ENCODE assay signal across 8 cellular contexts in genomic region chr17:64847504-64848466, GRCh38.
A peak's percentile ranks its signal among the peaks of the same experiment; 100 is the strongest.
DNase-seq lines count a peak whose midpoint lies in the region; ATAC-seq and TF ChIP-seq lines count a peak whose summit lies in the region.
"Not testable (repeated sequence)": the region's sequence is repeated elsewhere in the genome, so short reads cannot be mapped to it uniquely, and the experiment has no call there.

No MANE protein-coding gene starts in this region.

- not testable (repeated sequence) for H3K36me3 Mint-ChIP-seq in activated B cell treated with CpG ODN at 0.5 μM for 24 hours (ENCODE audit: low read depth); natural killer cell

- not testable (repeated sequence) for H3K9me2 ChIP-seq in HCT116 (ENCODE audit: insufficient read depth)

- not testable (repeated sequence) for H3K27me3 Mint-ChIP-seq in activated B cell treated with CpG ODN at 0.5 μM for 24 hours; natural killer cell (ENCODE audit: low read depth in 2 of 2)

- BruUV-seq in HCT116 (replicated peaks; lab: Mats Ljungman, UMichigan) = not testable (repeated sequence)

- not testable (repeated sequence) for H3K4me3 Mint-ChIP-seq in activated B cell treated with CpG ODN at 0.5 μM for 24 hours, natural killer cell

- peak overlapping the region; percentile 47; the same call in 1 of the 2 replicates for H3K4me2 ChIP-seq in HCT116 (ENCODE audit: low read length)

- not testable (repeated sequence) for H3K27ac ChIP-seq in C4-2B; HCT116 (ENCODE audit: low read depth, low read length); gastroesophageal sphincter

- intact Hi-C loops in HCT116 (cut with micrococcal nuclease) = loop anchor here (5.0 to 10.0 kb wide), 2 partner anchors 87 to 350 kb away; no protein-coding TSS in a partner anchor
- intact Hi-C loops in activated B cell treated with CpG ODN at 0.5 μM for 24 hours (cut with micrococcal nuclease) = loop anchor here (1.0 to 10.0 kb wide), 4 partner anchors 73 to 351 kb away; partner anchors contain the start of gene RGS9
- intact Hi-C loops in natural killer cell (cut with micrococcal nuclease) = loop anchor here (5.0 to 10.0 kb wide), 2 partner anchors 73 to 350 kb away; no protein-coding TSS in a partner anchor

- H4K20me1 ChIP-seq in HCT116 (ENCODE audit: insufficient read depth) = not testable (repeated sequence)

- peak; percentile 75 for TF ChIP-seq CTCF in C4-2B (conservative IDR thresholded peaks at IDR 0.05)
- TF ChIP-seq CTCF in HCT116 (IDR thresholded peaks at IDR 0.05 in 2 of 3, conservative IDR thresholded peaks at IDR 0.05 in 1 of 3; ENCODE audit: borderline replicate concordance in 1 of 3, insufficient read depth in 1 of 3, low read depth in 2 of 3, low read length in 2 of 3) = peak; percentile 62 to 85 (median 66); a peak in 5 of 6 replicates
- TF ChIP-seq CTCF in activated B cell treated with CpG ODN at 0.5 μM for 24 hours (IDR thresholded peaks at IDR 0.05) = not testable (repeated sequence)
- peak; percentile 35 to 65 (median 42) for TF ChIP-seq CTCF in gastroesophageal sphincter (IDR thresholded peaks at IDR 0.05)
- peak; percentile 67 for TF ChIP-seq CTCF in natural killer cell (IDR thresholded peaks at IDR 0.05)

- H3K9ac ChIP-seq in HCT116 (ENCODE audit: low read length); adipocyte (ENCODE audit: low read length): not testable (repeated sequence)

- TF ChIP-seq RAD21 in HCT116 (IDR thresholded peaks at IDR 0.05; ENCODE audit: low read depth) = peak; percentile 78

- H3K4me1 ChIP-seq in HCT116 (ENCODE audit: control insufficient read depth in 1 of 2, insufficient read depth in 2 of 2, low read length in 2 of 2) = peaks cover 9 to 20% of the 10 kb centered on the region in 2 experiments
- not testable (repeated sequence) for H3K4me1 ChIP-seq in adipocyte (ENCODE audit: control insufficient read depth, insufficient read depth, low read length); gastroesophageal sphincter

- DNase-seq in HCT116 (ENCODE audit: low read depth, low spot score) (peak; percentile 56), NCI-H524 (lab: John Stamatoyannopoulos, UW) (peak; percentile 41 to 63), activated B cell treated with CpG ODN at 0.5 μM for 24 hours (peak; percentile 71), adipocyte (ENCODE audit: low read depth) (peak; percentile 54), natural killer cell (peak; percentile 76)
- peak; percentile 70 for DNase-seq in stimulated activated CD8-positive, alpha-beta memory T cell treated with anti-CD3 and anti-CD28 coated beads, Interleukin-15, amount 100 ng/mL, for 24 hours (ENCODE audit: low read depth)

- WGBS in gastroesophageal sphincter (ENCODE audit: low coverage in 1 of 2), 2 donors = 3 to 10% methylated on average over 4 to 7 of the region's 49 CpGs

- POLR2A ChIA-PET in HCT116 (lab: Charles Lee); activated B cell treated with CpG ODN at 0.5 μM for 24 hours (lab: Charles Lee): not testable (repeated sequence)

- not testable (repeated sequence) for H3K27ac Mint-ChIP-seq in activated B cell treated with CpG ODN at 0.5 μM for 24 hours, natural killer cell

- not testable (repeated sequence) for H3K27me3 ChIP-seq in HCT116 (ENCODE audit: insufficient read depth, low read length); adipocyte (replicated peaks; ENCODE audit: control insufficient read depth, insufficient read depth, low read length); gastroesophageal sphincter

- not testable (repeated sequence) for H3K36me3 ChIP-seq in HCT116 (ENCODE audit: control insufficient read depth in 1 of 2, insufficient read depth in 2 of 2, low read length in 2 of 2); adipocyte (ENCODE audit: control insufficient read depth, insufficient read depth, low read length, severe bottlenecking); gastroesophageal sphincter

- not testable (repeated sequence) for TF ChIP-seq EP300 in gastroesophageal sphincter (IDR thresholded peaks at IDR 0.05)

- H3K9me3 ChIP-seq in HCT116 (ENCODE audit: control insufficient read depth in 1 of 2, insufficient read depth in 1 of 2, low read depth in 1 of 2, low read length in 2 of 2); adipocyte (ENCODE audit: control insufficient read depth, low read length); gastroesophageal sphincter: not testable (repeated sequence)

- not testable (repeated sequence) for H3K4me1 Mint-ChIP-seq in activated B cell treated with CpG ODN at 0.5 μM for 24 hours, natural killer cell

- CTCF ChIA-PET in HCT116 (lab: Charles Lee); activated B cell treated with CpG ODN at 0.5 μM for 24 hours (lab: Charles Lee): not testable (repeated sequence)

- ATAC-seq in HCT116 = peak; percentile 95
- peak; percentile 91 for ATAC-seq in activated B cell treated with CpG ODN at 0.5 μM for 24 hours (ENCODE audit: low read depth)
- ATAC-seq in gastroesophageal sphincter = peak; percentile 68
- ATAC-seq in natural killer cell = peak; percentile 87 to 96 (median 95)

- not testable (repeated sequence) for H3K9me3 Mint-ChIP-seq in activated B cell treated with CpG ODN at 0.5 μM for 24 hours, natural killer cell

- peak overlapping the region; percentile 98 for H2AFZ ChIP-seq in HCT116 (ENCODE audit: low read depth, low read length, poor library complexity, severe bottlenecking)

- not testable (repeated sequence) for H3K4me3 ChIP-seq in HCT116 (replicated peaks in 1 of 2; ENCODE audit: low read depth in 1 of 2, low read length in 2 of 2); adipocyte (ENCODE audit: low read length); gastroesophageal sphincter

- not testable (repeated sequence) for TF ChIP-seq POLR2A in HCT116 (IDR thresholded peaks at IDR 0.05; ENCODE audit: borderline replicate concordance, extremely low read depth, insufficient read depth, insufficient read length); gastroesophageal sphincter (IDR thresholded peaks at IDR 0.05)

- RAD21 ChIA-PET in HCT116 (lab: Charles Lee; ENCODE audit: low non-redundant PET in 1 of 2, low total read pairs in 2 of 2, uncharacterized antibody in 2 of 2, unreplicated experiment in 2 of 2) = not testable (repeated sequence)

- H3K79me2 ChIP-seq in HCT116 (ENCODE audit: insufficient read depth, low read length) = not testable (repeated sequence)
